6 cellular contexts compared by ENCODE assay signal in genomic region chr19:1606138-1606651, GRCh38. TPM values are rescaled to one million over a fixed set of nuclear protein-coding genes. Genes with fewer than 3 reads are reported as not detected.
DNase-seq lines count a peak whose midpoint lies in the region; ATAC-seq, FAIRE-seq and TF ChIP-seq lines count a peak whose summit lies in the region.

No MANE protein-coding gene starts in this region.

- ATAC-seq in activated naive CD4-positive, alpha-beta T cell treated with anti-CD3 and anti-CD28 coated beads, Interleukin-2, amount 50 U/mL, for 72 hours, result peak; percentile 9 to 26
- no peak for ATAC-seq in HG02970 (IDR thresholded peaks at IDR 0.05; ENCODE audit: low FRiP score, unreplicated experiment)

- no TSS peak for BruUV-seq in Calu3 (replicated peaks; lab: Mats Ljungman, UMichigan)

- FAIRE-seq in GM12891 (lab: Jason Lieb, UNC), result no peak

- no peak for TF ChIP-seq POLR2A in GM12891 (IDR thresholded peaks at IDR 0.05; ENCODE audit: low read depth, low read length)

- no peak for DNase-seq in Calu3
- DNase-seq in activated naive CD4-positive, alpha-beta T cell treated with anti-CD3 and anti-CD28 coated beads, Interleukin-2, amount 50 U/mL, for 72 hours (ENCODE audit: low spot score in 2 of 2), result peak in 1 of 2 donors; percentile 67
- no peak for DNase-seq in mesothelial cell of epicardium (ENCODE audit: low spot score in 2 of 2, unreplicated experiment in 2 of 2)
- no peak for DNase-seq in GM12891 (ENCODE audit: insufficient read length, low spot score)
- DNase-seq in NCI-H748 (lab: John Stamatoyannopoulos, UW; ENCODE audit: unreplicated experiment), result no peak

- H3K36me3 Mint-ChIP-seq in Calu3 (ENCODE audit: insufficient read depth, unreplicated experiment) (peaks cover 48% of the 10 kb centered on the region), mesothelial cell of epicardium (peaks cover 6% of the 10 kb centered on the region)
- H3K36me3 Mint-ChIP-seq in activated naive CD4-positive, alpha-beta T cell treated with anti-CD3 and anti-CD28 coated beads, Interleukin-2, amount 50 U/mL, for 72 hours, result peaks cover 0 to 13% of the 10 kb centered on the region in 2 donors

- peak overlapping the region; percentile 74 for H3K27ac Mint-ChIP-seq in Calu3 (ENCODE audit: unreplicated experiment)
- peak overlapping the region; percentile 94 to 97 for H3K27ac Mint-ChIP-seq in activated naive CD4-positive, alpha-beta T cell treated with anti-CD3 and anti-CD28 coated beads, Interleukin-2, amount 50 U/mL, for 72 hours
- H3K27ac Mint-ChIP-seq in mesothelial cell of epicardium, result peak overlapping the region; percentile 98

- no peak for TF ChIP-seq CTCF in Calu3 (IDR thresholded peaks at IDR 0.05; ENCODE audit: unreplicated experiment)
- TF ChIP-seq CTCF in mesothelial cell of epicardium (IDR thresholded peaks at IDR 0.05; ENCODE audit: unreplicated experiment), result no peak

- H3K4me1 Mint-ChIP-seq in Calu3 (ENCODE audit: low read depth, unreplicated experiment) (no peaks in the 10 kb centered on the region), mesothelial cell of epicardium (peaks cover 9% of the 10 kb centered on the region)

- CTCF ChIA-PET in Calu3 (lab: Charles Lee), result interaction anchor here (0.7 to 1.3 kb wide), 6 partner anchors 47 to 186 kb away, joined by 3 to 7 read pairs (median 4); partner anchors contain the start of gene TCF3

- H3K4me3 Mint-ChIP-seq in Calu3 (ENCODE audit: low read depth, unreplicated experiment), result peak overlapping the region; percentile 76
- peak overlapping the region; percentile 86 for H3K4me3 Mint-ChIP-seq in mesothelial cell of epicardium

- H3K27me3 Mint-ChIP-seq in Calu3 (ENCODE audit: unreplicated experiment) (no peaks in the 10 kb centered on the region), mesothelial cell of epicardium (ENCODE audit: low read depth) (no peaks in the 10 kb centered on the region)

- intact Hi-C loops in Calu3 (cut with micrococcal nuclease; ENCODE audit: unreplicated experiment), result no loop called here

- no peaks in the 10 kb centered on the region for H3K9me3 Mint-ChIP-seq in Calu3 (ENCODE audit: low read depth, unreplicated experiment)
- H3K9me3 Mint-ChIP-seq in activated naive CD4-positive, alpha-beta T cell treated with anti-CD3 and anti-CD28 coated beads, Interleukin-2, amount 50 U/mL, for 72 hours, result no peaks in the 10 kb centered on the region
- no peaks in the 10 kb centered on the region for H3K9me3 Mint-ChIP-seq in mesothelial cell of epicardium

TF ChIP-seq in GM12891, 5 proteins besides CTCF, POLR2A, EP300 and RAD21:
- no peak for TF ChIP-seq PAX5 (IDR thresholded peaks at IDR 0.05; ENCODE audit: insufficient read depth, low read length, severe bottlenecking)
- TF ChIP-seq POU2F2 (IDR thresholded peaks at IDR 0.05; ENCODE audit: low read depth, low read length), result no peak
- TF ChIP-seq POLR2AphosphoS5 (IDR thresholded peaks at IDR 0.05; ENCODE audit: low read depth, low read length), result no peak
- TF ChIP-seq TAF1 (IDR thresholded peaks at IDR 0.05; ENCODE audit: low read depth, low read length), result no peak
- TF ChIP-seq SPI1 (IDR thresholded peaks at IDR 0.05; ENCODE audit: low read depth, low read length), result no peak

RNA-seq across cellular contexts. Expression of gene UQCR11, which starts 0.9 kb away (rescaled TPM):
- total RNA-seq in Calu3 (2022) (148 and 149 TPM in 2 replicates), mesothelial cell of epicardium (143 to 154 TPM (median 153 TPM) in 3 replicates)
- total RNA-seq in activated naive CD4-positive, alpha-beta T cell treated with anti-CD3 and anti-CD28 coated beads, Interleukin-2, amount 50 U/mL, for 72 hours, result 100 to 1,000 TPM; 163 to 193 TPM
- 202 TPM for polyA plus RNA-seq in GM12891 (2012; ENCODE audit: low read depth, missing spikeins)

RNA-seq across cellular contexts. Expression of gene MBD3, which starts 13.5 kb away (rescaled TPM):
- 52.2 and 65.6 TPM in 2 replicates for total RNA-seq in Calu3 (2022)
- total RNA-seq in activated naive CD4-positive, alpha-beta T cell treated with anti-CD3 and anti-CD28 coated beads, Interleukin-2, amount 50 U/mL, for 72 hours, result 100 to 1,000 TPM in 1 of 2 donors, 10 to 100 TPM in 1; 50.8 to 103 TPM
- total RNA-seq in mesothelial cell of epicardium, result 103 to 111 TPM (median 105 TPM) in 3 replicates
- 38.8 TPM for polyA plus RNA-seq in GM12891 (2012; ENCODE audit: low read depth, missing spikeins)

RNA-seq across cellular contexts. Expression of gene MEX3D, which starts 38.1 kb away (rescaled TPM):
- total RNA-seq in Calu3 (2022), result 41.4 and 42.0 TPM in 2 replicates
- 1 to 10 TPM; 3.0 to 7.0 TPM for total RNA-seq in activated naive CD4-positive, alpha-beta T cell treated with anti-CD3 and anti-CD28 coated beads, Interleukin-2, amount 50 U/mL, for 72 hours
- total RNA-seq in mesothelial cell of epicardium, result 91.7 to 96.3 TPM (median 93.1 TPM) in 3 replicates
- polyA plus RNA-seq in GM12891 (2012; ENCODE audit: low read depth, missing spikeins), result 1.0 TPM

RNA-seq across cellular contexts. Expression of gene TCF3, which starts 46.2 kb away (rescaled TPM):
- total RNA-seq in Calu3 (2022) (102 and 110 TPM in 2 replicates), mesothelial cell of epicardium (227 to 248 TPM (median 239 TPM) in 3 replicates)
- 100 to 1,000 TPM in 1 of 2 donors, 10 to 100 TPM in 1; 65.2 to 104 TPM for total RNA-seq in activated naive CD4-positive, alpha-beta T cell treated with anti-CD3 and anti-CD28 coated beads, Interleukin-2, amount 50 U/mL, for 72 hours
- 146 TPM for polyA plus RNA-seq in GM12891 (2012; ENCODE audit: low read depth, missing spikeins)
